In genomic region chr14:54570047-54570446, GRCh38 we compare ENCODE assay signal across 13 cellular contexts. TPM values are rescaled to one million over a fixed set of nuclear protein-coding genes. Genes with fewer than 3 reads are reported as not detected.
DNase-seq lines count a peak whose midpoint lies in the region; ATAC-seq and TF ChIP-seq lines count a peak whose summit lies in the region.
"Had no signal": no experiment of that assay in that cellular context is flagged by ENCODE, and none has a peak within 500 bp of the region (broad histone marks: within the 10 kb centered on the region; RNA-seq: fewer than 3 reads in every experiment).

No MANE protein-coding gene starts in this region.

- no peak overlapping the region for H2AK5ac ChIP-seq in trophoblast cell (ENCODE audit: low read length)

- POLR2A ChIA-PET in AG04450 (lab: Yijun Ruan, JAX): interaction anchor here (1.8 kb wide), 1 partner anchor 55 kb away, joined by 7 read pairs; no protein-coding TSS in a partner anchor
- POLR2A ChIA-PET in PC-3 (lab: Charles Lee; ENCODE audit: unreplicated experiment): interaction anchor here (0.6 kb wide), 1 partner anchor 41 kb away, joined by 3 read pairs; no protein-coding TSS in a partner anchor

- DNase-seq in AG04450 (ENCODE audit: low read depth, low spot score) (no peak), PC-3 (peak; percentile 15), trophoblast cell (no peak), HuH-7 (ENCODE audit: low spot score) (no peak), 8988T (no peak), NCI-H1048 (lab: John Stamatoyannopoulos, UW) (no peak)
- DNase-seq in activated T-helper 1 cell treated with anti-CD3 and anti-CD28 coated beads, Interleukin-12 subunit alpha, Interleukin-12 subunit beta, Interleukin-2, Interleukin-4 antibody, amounts not matched to agents 30 ng/mL and 10 ng/mL and 1 ng/mL, durations not matched to agents 14 hours and 24 hours and 36 hours (ENCODE audit: low spot score): no peak
- DNase-seq: activated effector memory CD4-positive, alpha-beta T cell treated with Interleukin-2 at 50 U/mL for 16 hours; cerebellar nuclear complex; foreskin melanocyte; H9 had no signal

- peaks cover 23% of the 10 kb centered on the region for H3K79me1 ChIP-seq in trophoblast cell (ENCODE audit: low read length)

- peak overlapping the region; percentile 80 for H3K4me3 ChIP-seq in AG04450 (ENCODE audit: low read depth, low read length)
- H3K4me3 ChIP-seq in PC-3 (ENCODE audit: low read length): peak overlapping the region; percentile 85
- H3K4me3 ChIP-seq in esophagus (ENCODE audit: low read depth in 1 of 2, low read length in 2 of 2): no peak overlapping the region
- no peak overlapping the region for H3K4me3 ChIP-seq in trophoblast cell (ENCODE audit: low read depth, low read length)

- no peaks in the 10 kb centered on the region for H3K27me3 ChIP-seq in AG04450 (ENCODE audit: control insufficient read depth, insufficient read depth, low read length)
- no peaks in the 10 kb centered on the region for H3K27me3 ChIP-seq in PC-3 (ENCODE audit: low read length)
- H3K27me3 ChIP-seq in esophagus (ENCODE audit: control insufficient read depth in 1 of 2, insufficient read depth in 2 of 2, low read length in 2 of 2): no peaks in the 10 kb centered on the region
- H3K27me3 ChIP-seq in trophoblast cell (ENCODE audit: insufficient read depth, low read length): no peaks in the 10 kb centered on the region

- H4K91ac ChIP-seq in trophoblast cell (ENCODE audit: low read depth, low read length): no peak overlapping the region

- no peak overlapping the region for H4K8ac ChIP-seq in trophoblast cell (ENCODE audit: low read depth, low read length)

- H3K4me2 ChIP-seq in PC-3 (ENCODE audit: low read length) (peak overlapping the region; percentile 88), trophoblast cell (ENCODE audit: low read length) (peak overlapping the region; percentile 42)

- H3F3A ChIP-seq in PC-3 (ENCODE audit: low read length, unreplicated experiment): peaks cover 4% of the 10 kb centered on the region

- TF ChIP-seq CTCF in AG04450 (IDR thresholded peaks at IDR 0.05; ENCODE audit: low read depth, low read length) (no peak), PC-3 (conservative IDR thresholded peaks at IDR 0.05; ENCODE audit: low read depth, low read length) (no peak)

- H3K36me3 ChIP-seq in PC-3 (ENCODE audit: low read depth, low read length): peaks cover 43% of the 10 kb centered on the region
- no peaks in the 10 kb centered on the region for H3K36me3 ChIP-seq in esophagus (ENCODE audit: control insufficient read depth in 2 of 2, insufficient read depth in 2 of 2, low read length in 1 of 2)
- peaks cover 2% of the 10 kb centered on the region in 2 experiments for H3K36me3 ChIP-seq in trophoblast cell (ENCODE audit: control insufficient read depth in 1 of 2, insufficient read depth in 2 of 2, low read length in 2 of 2)

- no peak overlapping the region for H2BK12ac ChIP-seq in trophoblast cell (ENCODE audit: low read length)

- peak overlapping the region; percentile 32 for H3K27ac ChIP-seq in AG04450 (ENCODE audit: low read depth, low read length)
- peak overlapping the region; percentile 15 for H3K27ac ChIP-seq in PC-3 (ENCODE audit: low read length)
- H3K27ac ChIP-seq in esophagus (ENCODE audit: low read depth in 2 of 2, low read length in 1 of 2): peak overlapping the region; percentile 8 to 18
- no peak overlapping the region for H3K27ac ChIP-seq in trophoblast cell (ENCODE audit: low read depth, low read length)

- H3K4me3 Mint-ChIP-seq in activated T-helper 1 cell treated with anti-CD3 and anti-CD28 coated beads, Interleukin-12 subunit alpha, Interleukin-12 subunit beta, Interleukin-2, Interleukin-4 antibody, amounts not matched to agents 30 ng/mL and 10 ng/mL and 1 ng/mL, durations not matched to agents 14 hours and 24 hours and 36 hours: no peak overlapping the region
- H3K4me3 Mint-ChIP-seq: H9; T-helper 2 cell treated with Interferon-gamma antibody and Interleukin-4, amounts not matched to agents 5 μg/mL and 100 μg/mL, for 36 hours had no signal

- H3K27ac Mint-ChIP-seq in activated T-helper 1 cell treated with anti-CD3 and anti-CD28 coated beads, Interleukin-12 subunit alpha, Interleukin-12 subunit beta, Interleukin-2, Interleukin-4 antibody, amounts not matched to agents 30 ng/mL and 10 ng/mL and 1 ng/mL, durations not matched to agents 14 hours and 24 hours and 36 hours: no peak overlapping the region
- H3K27ac Mint-ChIP-seq: H9; T-helper 2 cell treated with Interferon-gamma antibody and Interleukin-4, amounts not matched to agents 5 μg/mL and 100 μg/mL, for 36 hours had no signal

- intact Hi-C loops in PC-3 (cut with micrococcal nuclease): no loop called here
- intact Hi-C loops in activated T-helper 1 cell treated with anti-CD3 and anti-CD28 coated beads, Interleukin-12 subunit alpha, Interleukin-12 subunit beta, Interleukin-2, Interleukin-4 antibody, amounts not matched to agents 30 ng/mL and 10 ng/mL and 1 ng/mL, durations not matched to agents 14 hours and 24 hours and 36 hours (cut with micrococcal nuclease): no loop called here

- peaks cover 12% of the 10 kb centered on the region for H3K4me1 Mint-ChIP-seq in activated T-helper 1 cell treated with anti-CD3 and anti-CD28 coated beads, Interleukin-12 subunit alpha, Interleukin-12 subunit beta, Interleukin-2, Interleukin-4 antibody, amounts not matched to agents 30 ng/mL and 10 ng/mL and 1 ng/mL, durations not matched to agents 14 hours and 24 hours and 36 hours (ENCODE audit: low read depth)

- 74 to 80% methylated on average over 5 of the region's 5 CpGs for WGBS in esophagus, 2 donors
- no CpG with 5 or more reads among the region's 5 CpGs for WGBS in trophoblast cell (ENCODE audit: extremely low coverage, insufficient coverage, insufficient read length)

- BruUV-seq in PC-3 (replicated peaks; lab: Mats Ljungman, UMichigan): no TSS peak

- H2BK120ac ChIP-seq in trophoblast cell (ENCODE audit: insufficient read depth, low read length, poor library complexity): no peak overlapping the region

- peaks cover 28% of the 10 kb centered on the region for H4K20me1 ChIP-seq in PC-3 (ENCODE audit: low read length)

- CTCF ChIA-PET in AG04450 (lab: Charles Lee): interaction anchor here (8.5 kb wide), 2 partner anchors 122 to 205 kb away, joined by 99 to 186 read pairs; no protein-coding TSS in a partner anchor
- CTCF ChIA-PET in PC-3 (lab: Charles Lee): no interaction called here

- H3K18ac ChIP-seq in trophoblast cell (ENCODE audit: low read length): no peak overlapping the region

- H3K9me3 ChIP-seq in AG04450 (ENCODE audit: control insufficient read depth, insufficient read depth, low read length) (peaks cover 3% of the 10 kb centered on the region), PC-3 (ENCODE audit: low read length) (peaks cover 8% of the 10 kb centered on the region), esophagus (ENCODE audit: control insufficient read depth in 2 of 2, insufficient read depth in 1 of 2, low read depth in 1 of 2, low read length in 1 of 2) (no peaks in the 10 kb centered on the region), trophoblast cell (ENCODE audit: insufficient read depth, low read depth, low read length) (no peaks in the 10 kb centered on the region)

- H3K27me3 Mint-ChIP-seq in activated T-helper 1 cell treated with anti-CD3 and anti-CD28 coated beads, Interleukin-12 subunit alpha, Interleukin-12 subunit beta, Interleukin-2, Interleukin-4 antibody, amounts not matched to agents 30 ng/mL and 10 ng/mL and 1 ng/mL, durations not matched to agents 14 hours and 24 hours and 36 hours (ENCODE audit: insufficient read depth): peaks cover 44% of the 10 kb centered on the region

- no peak overlapping the region for H3K23ac ChIP-seq in trophoblast cell (ENCODE audit: low read length)

- H3K9me2 ChIP-seq in PC-3 (replicated peaks; ENCODE audit: low read length): no peaks in the 10 kb centered on the region

- H3K9me3 Mint-ChIP-seq in activated T-helper 1 cell treated with anti-CD3 and anti-CD28 coated beads, Interleukin-12 subunit alpha, Interleukin-12 subunit beta, Interleukin-2, Interleukin-4 antibody, amounts not matched to agents 30 ng/mL and 10 ng/mL and 1 ng/mL, durations not matched to agents 14 hours and 24 hours and 36 hours: peaks cover 24% of the 10 kb centered on the region

- H3K36me3 Mint-ChIP-seq in activated T-helper 1 cell treated with anti-CD3 and anti-CD28 coated beads, Interleukin-12 subunit alpha, Interleukin-12 subunit beta, Interleukin-2, Interleukin-4 antibody, amounts not matched to agents 30 ng/mL and 10 ng/mL and 1 ng/mL, durations not matched to agents 14 hours and 24 hours and 36 hours (ENCODE audit: low read depth): peaks cover 7% of the 10 kb centered on the region

- H3K4me1 ChIP-seq in PC-3 (ENCODE audit: insufficient read depth, low read length) (peaks cover 28% of the 10 kb centered on the region), esophagus (ENCODE audit: control insufficient read depth in 2 of 2, insufficient read depth in 2 of 2, low read length in 1 of 2) (no peaks in the 10 kb centered on the region), trophoblast cell (ENCODE audit: control insufficient read depth in 1 of 2, insufficient read depth in 2 of 2, low read length in 2 of 2) (peaks cover 4 to 11% of the 10 kb centered on the region in 2 experiments)

- no peak overlapping the region for H4K12ac ChIP-seq in trophoblast cell (ENCODE audit: low read depth, low read length)

- H3K9ac ChIP-seq in PC-3 (ENCODE audit: low read length) (no peak overlapping the region), trophoblast cell (ENCODE audit: low read length) (no peak overlapping the region)

- H2AFZ ChIP-seq in PC-3 (ENCODE audit: low read length) (no peak overlapping the region), trophoblast cell (ENCODE audit: insufficient read depth, low read length, poor library complexity) (no peak overlapping the region)

- no peak for ATAC-seq in PC-3

- no peak overlapping the region for H3K14ac ChIP-seq in trophoblast cell (ENCODE audit: low read length)

- peak overlapping the region; percentile 70 for H3K4ac ChIP-seq in trophoblast cell (ENCODE audit: low read depth, low read length)

- H2BK5ac ChIP-seq in trophoblast cell (ENCODE audit: low read depth, low read length, poor library complexity): no peak overlapping the region

- H3K79me2 ChIP-seq in PC-3 (ENCODE audit: low read length) (peaks cover 88% of the 10 kb centered on the region), trophoblast cell (ENCODE audit: control insufficient read depth, insufficient read depth, low read length, poor library complexity) (peaks cover 18% of the 10 kb centered on the region)

RNA-seq across cellular contexts. Expression of gene SAMD4A, which starts 3.1 kb away (rescaled TPM):
- polyA plus RNA-seq in AG04450 (2011; rRNA removed) (12.7 and 21.0 TPM in 2 replicates), esophagus (1 to 10 TPM; 1.1 to 1.7 TPM)
- polyA minus RNA-seq in AG04450 (2011; rRNA and poly(A)+ RNA removed): 64.5 and 81.7 TPM in 2 replicates
- 42.9 and 45.2 TPM in 2 replicates for total RNA-seq in PC-3 (2014; rRNA removed)
- 13.2 and 14.0 TPM in 2 replicates for polyA plus RNA-seq in trophoblast cell (2013)
- 1.8 TPM in 2 replicates for total RNA-seq in activated T-helper 1 cell treated with anti-CD3 and anti-CD28 coated beads, Interleukin-12 subunit alpha, Interleukin-12 subunit beta, Interleukin-2, Interleukin-4 antibody, amounts not matched to agents 30 ng/mL and 10 ng/mL and 1 ng/mL, durations not matched to agents 14 hours and 24 hours and 36 hours

Comparison
In these comparisons a context has a peak if more than half of its experiments do, and no peak if none do; other contexts are left out.
1. H3K4me3 ChIP-seq: peak in AG04450 (single experiment) and PC-3 (single experiment); none in esophagus (0 of 2) and trophoblast cell (single experiment).
2. RNA of gene SAMD4A, which starts 3.1 kb away (total RNA-seq): 42.9 to 45.2 TPM in PC-3; 1.8 TPM in activated T-helper 1 cell treated with anti-CD3 and anti-CD28 coated beads, Interleukin-12 subunit alpha, Interleukin-12 subunit beta, Interleukin-2, Interleukin-4 antibody, amounts not matched to agents 30 ng/mL and 10 ng/mL and 1 ng/mL, durations not matched to agents 14 hours and 24 hours and 36 hours; every median in the first group is over 10 times any median in the second.